Comparison of ENCODE assay signal across 22 cellular contexts in the genomic region with DNA sequence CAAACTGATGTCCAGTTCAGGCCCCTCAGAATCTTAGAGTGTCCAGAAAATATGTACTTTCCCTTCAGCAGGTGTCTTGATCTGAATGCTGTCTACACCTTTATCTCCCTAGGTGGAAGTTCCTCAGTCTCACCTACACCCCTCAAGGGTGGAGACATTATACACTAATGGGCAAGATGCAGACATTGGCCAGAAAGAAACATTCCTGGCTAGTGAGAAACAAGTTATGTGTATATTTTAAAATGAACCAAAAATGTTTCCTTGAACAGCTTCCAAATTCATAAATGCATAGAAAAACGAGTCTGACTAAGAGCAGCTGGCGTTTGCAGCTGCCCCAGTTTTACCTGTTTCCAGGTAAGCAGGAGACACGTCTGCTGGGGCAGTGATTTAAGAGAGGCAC.
"Had no signal": no experiment of that assay in that cellular context is flagged by ENCODE, and none has a peak within 500 bp of the region (broad histone marks: within the 10 kb centered on the region; RNA-seq: fewer than 3 reads in every experiment).

No MANE protein-coding gene starts in this region.

- H3K36me3 ChIP-seq: SJCRH30 had no signal

- H3K27me3 ChIP-seq: SJCRH30 had no signal

- H3K4me3 ChIP-seq: SJCRH30 had no signal

- DNase-seq: IMR-90, Karpas-422, KG1, MM.1S, NCI-H1048, NCI-H1105, NCI-H1417, NCI-H1436 treated with DMSO at 0.1 percent for 48 hours, NCI-H1694, NCI-H187 treated with DMSO at 0.1 percent for 48 hours, NCI-H2081, NCI-H2107, NCI-H2227 treated with DMSO at 0.1 percent for 48 hours, NCI-H524, NCI-H526 treated with DMSO at 0.1 percent for 48 hours, NCI-H748 treated with DMSO at 0.1 percent for 48 hours, RPMI8226, SHP77 treated with DMSO at 0.1 percent for 48 hours, SJCRH30 had no signal

- H3K27ac ChIP-seq: SJCRH30 had no signal

- H3K4me1 ChIP-seq: SJCRH30 had no signal

- H3K9me3 ChIP-seq: SJCRH30 had no signal

- ATAC-seq: HepG2, Right ventricle myocardium inferior, SK-N-SH treated with all-trans-retinoic acid at 6 μM for 48 hours had no signal
